In genomic region chr4:52107745-52108144, GRCh38 we compare ENCODE assay signal across 20 cellular contexts. TPM values are rescaled to one million over a fixed set of nuclear protein-coding genes. Genes with fewer than 3 reads are reported as not detected.
A peak's percentile ranks its signal among the peaks of the same experiment; 100 is the strongest.
DNase-seq lines count a peak whose midpoint lies in the region; ATAC-seq and TF ChIP-seq lines count a peak whose summit lies in the region.
"Had no signal": no experiment of that assay in that cellular context is flagged by ENCODE, and none has a peak within 500 bp of the region (broad histone marks: within the 10 kb centered on the region; RNA-seq: fewer than 3 reads in every experiment).

No MANE protein-coding gene starts in this region.

- H3K27me3 Mint-ChIP-seq in H9 (ENCODE audit: low read depth) (no peaks in the 10 kb centered on the region), neural progenitor cell (ENCODE audit: insufficient read depth, low read depth) (peaks cover 3% of the 10 kb centered on the region)
- H3K27me3 Mint-ChIP-seq in naive thymus-derived CD4-positive, alpha-beta T cell: peaks cover 0 to 11% (median 0%) of the 10 kb centered on the region in 5 donors
- H3K27me3 Mint-ChIP-seq: activated naive CD4-positive, alpha-beta T cell treated with anti-CD3 and anti-CD28 coated beads, Interleukin-2, amount 50 U/mL, for 24 hours had no signal

- H3K9ac ChIP-seq in H9 (ENCODE audit: extremely low read depth, insufficient read length, low read length): no peak overlapping the region
- no peak overlapping the region for H3K9ac ChIP-seq in neural progenitor cell
- H3K9ac ChIP-seq: BLaER1 had no signal

- H3K27ac Mint-ChIP-seq in H9 (no peak overlapping the region), neural progenitor cell (no peak overlapping the region)
- no peak overlapping the region for H3K27ac Mint-ChIP-seq in naive thymus-derived CD4-positive, alpha-beta T cell
- H3K27ac Mint-ChIP-seq: activated naive CD4-positive, alpha-beta T cell treated with anti-CD3 and anti-CD28 coated beads, Interleukin-2, amount 50 U/mL, for 24 hours had no signal

- CTCF ChIA-PET in naive thymus-derived CD4-positive, alpha-beta T cell (lab: Charles Lee): no interaction called here

- no peak overlapping the region for H3K4ac ChIP-seq in H9 (ENCODE audit: low read depth, low read length)

- H3K4me3 ChIP-seq in cardiac fibroblast (replicated peaks in 1 of 2; ENCODE audit: low read depth in 2 of 2, low read length in 2 of 2): no peak overlapping the region
- H3K4me3 ChIP-seq in neural progenitor cell: no peak overlapping the region
- H3K4me3 ChIP-seq in naive thymus-derived CD4-positive, alpha-beta T cell (ENCODE audit: low read length): no peak overlapping the region
- H3K4me3 ChIP-seq: BLaER1, body of pancreas, esophagus muscularis mucosa, heart left ventricle, PC-9, upper lobe of right lung had no signal

- no peak overlapping the region for H2BK15ac ChIP-seq in H9 (ENCODE audit: low read depth, low read length)

- no peak overlapping the region for H2AFZ ChIP-seq in H9 (ENCODE audit: low read length)
- no peak overlapping the region for H2AFZ ChIP-seq in neural progenitor cell (replicated peaks)
- H2AFZ ChIP-seq: PC-9 had no signal

- H4K91ac ChIP-seq in H9 (ENCODE audit: insufficient read length, low read depth, low read length): no peak overlapping the region

- intact Hi-C loops in naive thymus-derived CD4-positive, alpha-beta T cell (cut with micrococcal nuclease): no loop called here

- H3K18ac ChIP-seq in H9 (ENCODE audit: insufficient read length, low read depth, low read length): no peak overlapping the region

- H3K36me3 Mint-ChIP-seq in H9 (ENCODE audit: insufficient read depth in 1 of 3, low read depth in 3 of 3) (no peaks in the 10 kb centered on the region), neural progenitor cell (no peaks in the 10 kb centered on the region)
- no peaks in the 10 kb centered on the region for H3K36me3 Mint-ChIP-seq in naive thymus-derived CD4-positive, alpha-beta T cell
- H3K36me3 Mint-ChIP-seq: activated naive CD4-positive, alpha-beta T cell treated with anti-CD3 and anti-CD28 coated beads, Interleukin-2, amount 50 U/mL, for 24 hours had no signal

- no peak overlapping the region for H3K14ac ChIP-seq in H9 (ENCODE audit: insufficient read depth, low read length)

- H3K23me2 ChIP-seq in H9 (ENCODE audit: insufficient read length, low read depth, low read length, poor library complexity, severe bottlenecking): no peaks in the 10 kb centered on the region

- H3K4me2 ChIP-seq in H9 (ENCODE audit: insufficient read depth, insufficient read length, low read length) (no peak overlapping the region), neural progenitor cell (no peak overlapping the region)
- H3K4me2 ChIP-seq: BLaER1, PC-9 had no signal

- H3K79me2 ChIP-seq in H9 (ENCODE audit: insufficient read depth, low read length) (no peaks in the 10 kb centered on the region), neural progenitor cell (ENCODE audit: low read depth) (no peaks in the 10 kb centered on the region)

- H2BK120ac ChIP-seq in H9 (ENCODE audit: low read depth, low read length, poor library complexity, severe bottlenecking): no peak overlapping the region

- POLR2A ChIA-PET in naive thymus-derived CD4-positive, alpha-beta T cell (lab: Charles Lee): no interaction called here

- H2BK20ac ChIP-seq in H9 (ENCODE audit: low read depth, low read length, poor library complexity, severe bottlenecking): no peak overlapping the region

- H3K27me3 ChIP-seq in H9 (ENCODE audit: insufficient read depth, low read length) (no peaks in the 10 kb centered on the region), neural progenitor cell (no peaks in the 10 kb centered on the region)
- H3K27me3 ChIP-seq in naive thymus-derived CD4-positive, alpha-beta T cell (ENCODE audit: control insufficient read depth in 2 of 2, insufficient read depth in 2 of 2, low read length in 2 of 2): no peaks in the 10 kb centered on the region
- H3K27me3 ChIP-seq: BLaER1, body of pancreas, esophagus muscularis mucosa, heart left ventricle, upper lobe of right lung had no signal

- H3F3A ChIP-seq in neural progenitor cell (ENCODE audit: low read depth): no peaks in the 10 kb centered on the region

- ATAC-seq in GM18519 (IDR thresholded peaks at IDR 0.05; ENCODE audit: low FRiP score, unreplicated experiment): no peak
- ATAC-seq in naive thymus-derived CD4-positive, alpha-beta T cell: no peak
- ATAC-seq: body of pancreas, upper lobe of right lung had no signal

- H3K4me1 Mint-ChIP-seq in H9 (peaks cover 0 to 3% of the 10 kb centered on the region in 2 experiments; a peak in 3 of 4 replicates), neural progenitor cell (peaks cover 37% of the 10 kb centered on the region)
- H3K4me1 Mint-ChIP-seq in naive thymus-derived CD4-positive, alpha-beta T cell: no peaks in the 10 kb centered on the region
- H3K4me1 Mint-ChIP-seq: activated naive CD4-positive, alpha-beta T cell treated with anti-CD3 and anti-CD28 coated beads, Interleukin-2, amount 50 U/mL, for 24 hours had no signal

- H3K36me3 ChIP-seq in neural progenitor cell: no peaks in the 10 kb centered on the region
- H3K36me3 ChIP-seq in naive thymus-derived CD4-positive, alpha-beta T cell (ENCODE audit: control insufficient read depth in 2 of 3, insufficient read depth in 3 of 3, low read length in 3 of 3): no peaks in the 10 kb centered on the region
- H3K36me3 ChIP-seq: BLaER1, esophagus muscularis mucosa, heart left ventricle, upper lobe of right lung had no signal

- H3K4me3 Mint-ChIP-seq in H9 (no peak overlapping the region), neural progenitor cell (no peak overlapping the region)
- no peak overlapping the region for H3K4me3 Mint-ChIP-seq in naive thymus-derived CD4-positive, alpha-beta T cell
- H3K4me3 Mint-ChIP-seq: activated naive CD4-positive, alpha-beta T cell treated with anti-CD3 and anti-CD28 coated beads, Interleukin-2, amount 50 U/mL, for 24 hours had no signal

- H4K8ac ChIP-seq in H9 (replicated peaks; ENCODE audit: insufficient read length, low read depth, low read length): no peak overlapping the region

- no peak overlapping the region for H2BK5ac ChIP-seq in H9 (ENCODE audit: insufficient read length, low read length)

- WGBS in H9 (ENCODE audit: extremely low coverage, insufficient read length, low lambda C conversion rate): no CpG with 5 or more reads among the region's 1 CpG

- H4K20me1 ChIP-seq in H9 (ENCODE audit: control insufficient read depth, insufficient read depth, insufficient read length): no peaks in the 10 kb centered on the region
- H4K20me1 ChIP-seq in neural progenitor cell (ENCODE audit: low read depth): no peaks in the 10 kb centered on the region
- H4K20me1 ChIP-seq: BLaER1 had no signal

- H3K9me3 Mint-ChIP-seq in H9: peaks cover 0 to 3% of the 10 kb centered on the region in 2 experiments; a peak in 2 of 5 replicates
- H3K9me3 Mint-ChIP-seq in neural progenitor cell: peaks cover 2% of the 10 kb centered on the region
- H3K9me3 Mint-ChIP-seq in naive thymus-derived CD4-positive, alpha-beta T cell: peaks cover 0 to 2% (median 0%) of the 10 kb centered on the region in 11 donors
- H3K9me3 Mint-ChIP-seq: activated naive CD4-positive, alpha-beta T cell treated with anti-CD3 and anti-CD28 coated beads, Interleukin-2, amount 50 U/mL, for 24 hours had no signal

- H3K27ac ChIP-seq in H9 (ENCODE audit: insufficient read length, low read depth, low read length) (no peak overlapping the region), neural progenitor cell (no peak overlapping the region)
- H3K27ac ChIP-seq in naive thymus-derived CD4-positive, alpha-beta T cell (ENCODE audit: low read depth, low read length): no peak overlapping the region
- H3K27ac ChIP-seq: BLaER1, body of pancreas, esophagus muscularis mucosa, heart left ventricle, PC-9, upper lobe of right lung had no signal

- TF ChIP-seq CTCF in H9 (conservative IDR thresholded peaks at IDR 0.05) (peak; percentile 36; the same call in 2 of the 3 replicates), cardiac fibroblast (IDR thresholded peaks at IDR 0.05; ENCODE audit: low read depth, low read length) (peak; percentile 11), neural progenitor cell (IDR thresholded peaks at IDR 0.05) (peak; percentile 26)

- no peak for DNase-seq in H9
- peak; percentile 2 for DNase-seq in NCI-H526 treated with DMSO at 0.1 percent for 48 hours (lab: John Stamatoyannopoulos, UW)
- DNase-seq in cardiac fibroblast (ENCODE audit: low read depth in 2 of 2): no peak
- no peak for DNase-seq in neural progenitor cell (ENCODE audit: low spot score)
- no peak for DNase-seq in SHP77 treated with DMSO at 0.1 percent for 48 hours (lab: John Stamatoyannopoulos, UW)
- DNase-seq in naive thymus-derived CD4-positive, alpha-beta T cell: no peak
- DNase-seq in RPMI8226: no peak
- DNase-seq: activated T-cell treated with anti-CD3 and anti-CD28 coated beads, Interleukin-2, amount 50 U/mL, for 1 hour; body of pancreas; DMS53; heart left ventricle; NCI-H2029; NCI-H510A; PC-9; stimulated activated naive CD4-positive, alpha-beta T cell treated with Interleukin-2 at 50 U/mL for 16 hours; upper lobe of right lung had no signal

- no peak overlapping the region for H4K5ac ChIP-seq in H9 (ENCODE audit: insufficient read length, low read depth, low read length)

- H3K23ac ChIP-seq in H9 (ENCODE audit: insufficient read length, low read depth, low read length): no peak overlapping the region

- H3T11ph ChIP-seq in H9 (ENCODE audit: low read length): no peak overlapping the region

- no peak overlapping the region for H2AK5ac ChIP-seq in H9 (ENCODE audit: insufficient read length, low read length)

- no peaks in the 10 kb centered on the region for H3K79me1 ChIP-seq in H9 (ENCODE audit: insufficient read depth, low read depth, low read length, poor library complexity, severe bottlenecking)

- no peaks in the 10 kb centered on the region for H3K4me1 ChIP-seq in H9 (ENCODE audit: insufficient read depth, low read length)
- peaks cover 8% of the 10 kb centered on the region for H3K4me1 ChIP-seq in neural progenitor cell
- H3K4me1 ChIP-seq in naive thymus-derived CD4-positive, alpha-beta T cell (ENCODE audit: control insufficient read depth in 2 of 2, insufficient read depth in 2 of 2, low read length in 2 of 2): no peaks in the 10 kb centered on the region
- H3K4me1 ChIP-seq: BLaER1, body of pancreas, esophagus muscularis mucosa, heart left ventricle, upper lobe of right lung had no signal

- H3K56ac ChIP-seq in H9 (ENCODE audit: insufficient read length, low read depth, low read length): no peak overlapping the region

- H3K9me3 ChIP-seq in H9 (ENCODE audit: control insufficient read depth, low read depth, low read length) (no peaks in the 10 kb centered on the region), neural progenitor cell (ENCODE audit: low read depth) (no peaks in the 10 kb centered on the region)
- no peaks in the 10 kb centered on the region for H3K9me3 ChIP-seq in naive thymus-derived CD4-positive, alpha-beta T cell (ENCODE audit: control insufficient read depth in 2 of 3, low read length in 3 of 3)
- H3K9me3 ChIP-seq: BLaER1, body of pancreas, esophagus muscularis mucosa, upper lobe of right lung had no signal

- no peak overlapping the region for H2BK12ac ChIP-seq in H9 (ENCODE audit: insufficient read length, low read depth, low read length)

RNA-seq across cellular contexts. Expression of gene SPATA18, which starts 56.6 kb away (rescaled TPM):
- total RNA-seq in H9 (2021) (3.9 and 5.5 TPM in 2 replicates), neural progenitor cell (ENCODE audit: low replicate concordance) (5.4 and 7.2 TPM in 2 replicates)
- under 1 TPM in 1 of 5 experiments, not detected in 4; 0.34 TPM for total RNA-seq in naive thymus-derived CD4-positive, alpha-beta T cell
- not detected for polyA plus RNA-seq in naive thymus-derived CD4-positive, alpha-beta T cell
